Comparison of ENCODE assay signal across 18 cellular contexts in genomic region chr10:33315891-33316290, GRCh38. TPM values are rescaled to one million over a fixed set of nuclear protein-coding genes. Genes with fewer than 3 reads are reported as not detected.
DNase-seq lines count a peak whose midpoint lies in the region; ATAC-seq and TF ChIP-seq lines count a peak whose summit lies in the region.
"Had no signal": no experiment of that assay in that cellular context is flagged by ENCODE, and none has a peak within 500 bp of the region (broad histone marks: within the 10 kb centered on the region; RNA-seq: fewer than 3 reads in every experiment).

No MANE protein-coding gene starts in this region.

- TF ChIP-seq RAD21 in liver (IDR thresholded peaks at IDR 0.05) = no peak

- TF ChIP-seq CTCF in cardiac muscle cell (IDR thresholded peaks at IDR 0.05; ENCODE audit: low read depth, low read length) (no peak), endodermal cell (conservative IDR thresholded peaks at IDR 0.05) (no peak), liver (IDR thresholded peaks at IDR 0.05; ENCODE audit: low read depth, low read length, missing input control) (no peak), uterus (IDR thresholded peaks at IDR 0.05) (no peak), omental fat pad (IDR thresholded peaks at IDR 0.05) (no peak)

- H3K36me3 Mint-ChIP-seq in endodermal cell (ENCODE audit: low read depth) = peaks cover 20% of the 10 kb centered on the region
- H3K36me3 Mint-ChIP-seq: CD8-positive, alpha-beta memory T cell had no signal

- H3K4me1 ChIP-seq in cardiac muscle cell (ENCODE audit: low read depth) = peaks cover 34% of the 10 kb centered on the region
- peaks cover 10% of the 10 kb centered on the region for H3K4me1 ChIP-seq in endodermal cell (ENCODE audit: control insufficient read depth, insufficient read depth, low read length)
- H3K4me1 ChIP-seq in liver (ENCODE audit: control insufficient read depth in 4 of 4, insufficient read depth in 4 of 4, low read length in 3 of 4) = peaks cover 0 to 8% (median 4%) of the 10 kb centered on the region in 4 donors
- peaks cover 0 to 7% of the 10 kb centered on the region in 2 donors for H3K4me1 ChIP-seq in uterus
- H3K4me1 ChIP-seq: colonic mucosa had no signal

- peaks cover 11% of the 10 kb centered on the region for H3K9me3 Mint-ChIP-seq in endodermal cell
- H3K9me3 Mint-ChIP-seq: stimulated activated naive CD8-positive, alpha-beta T cell treated with anti-CD3 and anti-CD28 coated beads, Interleukin-15, Interleukin-2, amounts not matched to agents 100 ng/mL and 50 ng/mL, for 24 hours had no signal

- peaks cover 3% of the 10 kb centered on the region for H3K27me3 Mint-ChIP-seq in endodermal cell (ENCODE audit: insufficient read depth)
- H3K27me3 Mint-ChIP-seq: stimulated activated naive CD8-positive, alpha-beta T cell treated with anti-CD3 and anti-CD28 coated beads, Interleukin-15, Interleukin-2, amounts not matched to agents 100 ng/mL and 50 ng/mL, for 24 hours had no signal

- H3K27ac ChIP-seq in cardiac muscle cell = peak overlapping the region; percentile 76
- H3K27ac ChIP-seq in endodermal cell (ENCODE audit: low read depth, low read length) = no peak overlapping the region
- no peak overlapping the region for H3K27ac ChIP-seq in liver (ENCODE audit: low read depth in 1 of 2, low read length in 2 of 2)
- H3K27ac ChIP-seq in uterus = peak overlapping the region; percentile 8 to 46
- H3K27ac ChIP-seq: colonic mucosa had no signal

- DNase-seq in cardiac muscle cell (ENCODE audit: low read depth in 1 of 2, low spot score in 1 of 2) = peak in 1 of 2 donors; percentile 82
- no peak for DNase-seq in cardiac septum (ENCODE audit: low spot score)
- peak; percentile 61 for DNase-seq in endodermal cell
- no peak for DNase-seq in uterus
- no peak for DNase-seq in germinal center (ENCODE audit: low spot score)
- no peak for DNase-seq in activated T-cell treated with anti-CD3 and anti-CD28 coated beads, Interleukin-2, amount 50 U/mL, for 1 hour
- no peak for DNase-seq in omental fat pad (ENCODE audit: low spot score)
- DNase-seq: ACHN; activated gamma-delta T cell treated with Interleukin-2 at 50 U/mL for 16 hours; aorta; CD8-positive, alpha-beta memory T cell; colonic mucosa; hippocampal formation; NCI-H1417 treated with DMSO at 0.1 percent for 48 hours; NCI-H2171 treated with DMSO at 0.1 percent for 48 hours; stimulated activated CD4-positive, alpha-beta T cell treated with anti-CD3 and anti-CD28 coated beads, Interleukin-12 subunit alpha, Interleukin-12 subunit beta, amount 100 ng/mL, for 4 hours had no signal

- H3K9me3 ChIP-seq in cardiac muscle cell (ENCODE audit: low read depth) = no peaks in the 10 kb centered on the region
- peaks cover 17% of the 10 kb centered on the region for H3K9me3 ChIP-seq in endodermal cell (ENCODE audit: control insufficient read depth, low read length)
- H3K9me3 ChIP-seq in liver (ENCODE audit: control insufficient read depth in 4 of 4, low read length in 3 of 4) = no peaks in the 10 kb centered on the region
- H3K9me3 ChIP-seq in uterus = no peaks in the 10 kb centered on the region
- H3K9me3 ChIP-seq: colonic mucosa had no signal

- H3K36me3 ChIP-seq in cardiac muscle cell (peaks cover 27% of the 10 kb centered on the region), endodermal cell (ENCODE audit: control insufficient read depth, insufficient read depth, low read length) (peaks cover 34% of the 10 kb centered on the region), liver (ENCODE audit: control insufficient read depth in 4 of 4, insufficient read depth in 3 of 4, low read depth in 1 of 4, low read length in 3 of 4) (peaks cover 0 to 1% (median 0%) of the 10 kb centered on the region in 4 donors), uterus (no peaks in the 10 kb centered on the region)
- H3K36me3 ChIP-seq: colonic mucosa had no signal

- H3K27ac Mint-ChIP-seq in endodermal cell = peak overlapping the region; percentile 14
- H3K27ac Mint-ChIP-seq: CD8-positive, alpha-beta memory T cell; stimulated activated naive CD8-positive, alpha-beta T cell treated with anti-CD3 and anti-CD28 coated beads, Interleukin-15, Interleukin-2, amounts not matched to agents 100 ng/mL and 50 ng/mL, for 24 hours had no signal

- TF ChIP-seq POLR2A in uterus (IDR thresholded peaks at IDR 0.05) = no peak

- H3K4me3 ChIP-seq in cardiac muscle cell (no peak overlapping the region), endodermal cell (ENCODE audit: low read length) (no peak overlapping the region), liver (ENCODE audit: low read depth in 1 of 3, low read length in 3 of 3) (no peak overlapping the region), uterus (no peak overlapping the region)
- H3K4me3 ChIP-seq: colonic mucosa had no signal

- intact Hi-C loops in cardiac septum (cut with DNase I) = no loop called here
- intact Hi-C loops in uterus (cut with DNase I; ENCODE audit: low total_unique reads) = no loop called here

- H3K4me3 Mint-ChIP-seq in endodermal cell = no peak overlapping the region
- H3K4me3 Mint-ChIP-seq: CD8-positive, alpha-beta memory T cell; stimulated activated naive CD8-positive, alpha-beta T cell treated with anti-CD3 and anti-CD28 coated beads, Interleukin-15, Interleukin-2, amounts not matched to agents 100 ng/mL and 50 ng/mL, for 24 hours had no signal

- H3K9ac ChIP-seq in endodermal cell (ENCODE audit: extremely low read depth, low read length, poor library complexity, severe bottlenecking) (no peak overlapping the region), liver (ENCODE audit: low read depth in 1 of 2, low read length in 2 of 2) (no peak overlapping the region)

- peaks cover 37% of the 10 kb centered on the region for H3K4me1 Mint-ChIP-seq in endodermal cell
- H3K4me1 Mint-ChIP-seq: CD8-positive, alpha-beta memory T cell had no signal

- H3K27me3 ChIP-seq in cardiac muscle cell (no peaks in the 10 kb centered on the region), endodermal cell (ENCODE audit: control insufficient read depth, insufficient read depth, low read length, poor library complexity, severe bottlenecking) (no peaks in the 10 kb centered on the region), liver (ENCODE audit: control insufficient read depth in 4 of 4, insufficient read depth in 4 of 4, low read length in 3 of 4) (no peaks in the 10 kb centered on the region), uterus (no peaks in the 10 kb centered on the region)
- H3K27me3 ChIP-seq: colonic mucosa had no signal

- WGBS in endodermal cell (ENCODE audit: insufficient coverage in 1 of 2, insufficient read length in 1 of 2), 2 experiments = 41 to 76% methylated on average over 4 of the region's 4 CpGs
- 43% methylated on average over 4 of the region's 4 CpGs for WGBS in liver

- ATAC-seq in omental fat pad (ENCODE audit: low FRiP score) = no peak

TF ChIP-seq in liver, 16 proteins besides CTCF, POLR2A, EP300 and RAD21:
- peak; percentile 78 for TF ChIP-seq ATF3 (IDR thresholded peaks at IDR 0.05)
- TF ChIP-seq YY1 (IDR thresholded peaks at IDR 0.05) = no peak

RNA-seq across cellular contexts. Expression of gene NRP1, which starts 18.6 kb away (rescaled TPM):
- 178 and 327 TPM in 2 replicates for total RNA-seq in cardiac muscle cell
- 145 and 241 TPM in 2 replicates for polyA plus RNA-seq in cardiac muscle cell
- total RNA-seq in cardiac septum = 138 TPM
- 10 to 100 TPM; 20.7 to 30.6 TPM for total RNA-seq in endodermal cell
- polyA plus RNA-seq in endodermal cell (2013, experiment 1 of 2) = 18.0 TPM
- 18.6 TPM for polyA plus RNA-seq in endodermal cell (2013, experiment 2 of 2)
- total RNA-seq in liver = 10 to 100 TPM; 55.0 to 55.6 TPM
- polyA plus RNA-seq in liver = 10 to 100 TPM; 14.6 to 20.6 TPM
- 100 to 1,000 TPM in 2 of 4 donors, 10 to 100 TPM in 2; 47.1 to 286 (median 111) TPM for total RNA-seq in uterus
- total RNA-seq in omental fat pad = 100 to 1,000 TPM in 3 of 4 donors, 10 to 100 TPM in 1; 72.8 to 223 (median 178) TPM
- polyA plus RNA-seq: CD8-positive, alpha-beta memory T cell had no signal

Comparison
In these comparisons a context has a peak if more than half of its experiments do, and no peak if none do; other contexts are left out.
1. H3K27ac ChIP-seq: peak in cardiac muscle cell (single experiment) and uterus (2 of 2); none in endodermal cell (single experiment) and liver (0 of 2).